In genomic region chr17:1957037-1957436, GRCh38 we compare ENCODE assay signal across 27 cellular contexts.
DNase-seq lines count a peak whose midpoint lies in the region; ATAC-seq and TF ChIP-seq lines count a peak whose summit lies in the region.
"Had no signal": no experiment of that assay in that cellular context is flagged by ENCODE, and none has a peak within 500 bp of the region (broad histone marks: within the 10 kb centered on the region; RNA-seq: fewer than 3 reads in every experiment).

No MANE protein-coding gene starts in this region.

- H3F3A ChIP-seq in smooth muscle cell (ENCODE audit: low read depth): no peaks in the 10 kb centered on the region

- peaks cover 18% of the 10 kb centered on the region for H3K4me1 Mint-ChIP-seq in HFFc6 (ENCODE audit: low read depth)
- H3K4me1 Mint-ChIP-seq: activated naive CD8-positive, alpha-beta T cell treated with anti-CD3 and anti-CD28 coated beads, Interleukin-2, amount 50 U/mL, for 24 hours; IgD-negative memory B cell; stimulated activated naive B cell treated with anti-CD40 and anti-IgM and Interleukin-4, amounts not matched to agents 10 μg/mL and 1 μg/mL and 100 μg/mL, for 72 hours had no signal

- no peaks in the 10 kb centered on the region for H3K36me3 ChIP-seq in BLaER1
- no peaks in the 10 kb centered on the region for H3K36me3 ChIP-seq in osteoblast (ENCODE audit: insufficient read depth, low read length)
- no peaks in the 10 kb centered on the region for H3K36me3 ChIP-seq in smooth muscle cell (ENCODE audit: low read depth)
- H3K36me3 ChIP-seq: HAP-1, ovary, SJCRH30 had no signal

- H3K27me3 ChIP-seq in BLaER1 (no peaks in the 10 kb centered on the region), osteoblast (ENCODE audit: insufficient read depth, low read length) (no peaks in the 10 kb centered on the region), smooth muscle cell (ENCODE audit: low read depth) (no peaks in the 10 kb centered on the region)
- H3K27me3 ChIP-seq: ovary, SJCRH30 had no signal

- H3K27ac ChIP-seq in BLaER1 (no peak overlapping the region), osteoblast (ENCODE audit: low read depth, low read length) (no peak overlapping the region), smooth muscle cell (ENCODE audit: low read depth) (no peak overlapping the region)
- H3K27ac ChIP-seq: ovary, SJCRH30, VCaP had no signal

- DNase-seq in HFFc6: peak; percentile 18
- DNase-seq in astrocyte of the hippocampus (ENCODE audit: low read depth, low spot score): peak; percentile 51
- peak; percentile 69 for DNase-seq in osteoblast (ENCODE audit: insufficient read length, low spot score, missing footprints)
- no peak for DNase-seq in smooth muscle cell (lab: John Stamatoyannopoulos, UW; ENCODE audit: unreplicated experiment)
- DNase-seq in iPS-NIHi7 (ENCODE audit: extremely low spot score): no peak
- DNase-seq in DMS79 (lab: John Stamatoyannopoulos, UW): no peak
- DNase-seq: activated CD8-positive, alpha-beta memory T cell treated with anti-CD3 and anti-CD28 coated beads, Interleukin-2, amount 50 U/mL, for 4 hours; activated effector memory CD4-positive, alpha-beta T cell treated with anti-CD3 and anti-CD28 coated beads, Interleukin-2, amount 50 U/mL, for 16 hours; activated naive CD8-positive, alpha-beta T cell treated with anti-CD3 and anti-CD28 coated beads, Interleukin-2, amount 50 U/mL, for 24 hours; COR-L47; dermis blood vessel endothelial cell; hippocampal formation; MM.1S; NCI-H1436; NCI-H345; NCI-H82; OCI-M1; ovary; SJCRH30; stimulated activated CD4-positive, alpha-beta T cell treated with anti-CD3 and anti-CD28 coated beads, Interleukin-2, amount 100 ng/mL, for 24 hours; stimulated activated naive B cell treated with anti-CD40 and anti-IgM and Interleukin-4, amounts not matched to agents 10 μg/mL and 1 μg/mL and 100 μg/mL, for 72 hours; T-helper 17 cell had no signal

- H3K9ac ChIP-seq in BLaER1: no peak overlapping the region
- no peak overlapping the region for H3K9ac ChIP-seq in smooth muscle cell (ENCODE audit: low read depth)

- H2AFZ ChIP-seq in osteoblast (ENCODE audit: low read length): no peak overlapping the region
- H2AFZ ChIP-seq in smooth muscle cell (ENCODE audit: low read depth): no peak overlapping the region

- H3K79me2 ChIP-seq in osteoblast (ENCODE audit: insufficient read depth, low read length) (no peaks in the 10 kb centered on the region), smooth muscle cell (ENCODE audit: low read depth) (no peaks in the 10 kb centered on the region)

- H3K4me3 ChIP-seq in BLaER1: no peak overlapping the region
- no peak overlapping the region for H3K4me3 ChIP-seq in osteoblast (ENCODE audit: insufficient read depth, low read length)
- H3K4me3 ChIP-seq in smooth muscle cell: no peak overlapping the region
- H3K4me3 ChIP-seq: HAP-1, ovary, SJCRH30 had no signal

- no peak for ATAC-seq in HG02852 (IDR thresholded peaks at IDR 0.05; ENCODE audit: unreplicated experiment)
- ATAC-seq: activated naive CD8-positive, alpha-beta T cell treated with anti-CD3 and anti-CD28 coated beads, Interleukin-2, amount 50 U/mL, for 24 hours; stimulated activated naive B cell treated with anti-CD40 and anti-IgM and Interleukin-4, amounts not matched to agents 10 μg/mL and 1 μg/mL and 100 μg/mL, for 72 hours; T-helper 17 cell had no signal

- H3K36me3 Mint-ChIP-seq in HFFc6 (ENCODE audit: low read depth): no peaks in the 10 kb centered on the region
- H3K36me3 Mint-ChIP-seq: stimulated activated naive B cell treated with anti-CD40 and anti-IgM and Interleukin-4, amounts not matched to agents 10 μg/mL and 1 μg/mL and 100 μg/mL, for 72 hours had no signal

- peaks cover 62% of the 10 kb centered on the region for H3K4me1 ChIP-seq in BLaER1
- peaks cover 3% of the 10 kb centered on the region for H3K4me1 ChIP-seq in osteoblast (ENCODE audit: insufficient read depth, low read length)
- H3K4me1 ChIP-seq in smooth muscle cell (ENCODE audit: low read depth): peaks cover 12% of the 10 kb centered on the region

- no peak overlapping the region for H3K4me3 Mint-ChIP-seq in HFFc6
- H3K4me3 Mint-ChIP-seq: activated naive CD8-positive, alpha-beta T cell treated with anti-CD3 and anti-CD28 coated beads, Interleukin-2, amount 50 U/mL, for 24 hours; IgD-negative memory B cell; stimulated activated naive B cell treated with anti-CD40 and anti-IgM and Interleukin-4, amounts not matched to agents 10 μg/mL and 1 μg/mL and 100 μg/mL, for 72 hours; T-helper 17 cell had no signal

- H3K27me3 Mint-ChIP-seq in HFFc6 (ENCODE audit: insufficient read depth): peaks cover 13% of the 10 kb centered on the region
- H3K27me3 Mint-ChIP-seq: activated naive CD8-positive, alpha-beta T cell treated with anti-CD3 and anti-CD28 coated beads, Interleukin-2, amount 50 U/mL, for 24 hours had no signal

- H3K27ac Mint-ChIP-seq in HFFc6: no peak overlapping the region
- H3K27ac Mint-ChIP-seq: activated naive CD8-positive, alpha-beta T cell treated with anti-CD3 and anti-CD28 coated beads, Interleukin-2, amount 50 U/mL, for 24 hours; IgD-negative memory B cell; stimulated activated naive B cell treated with anti-CD40 and anti-IgM and Interleukin-4, amounts not matched to agents 10 μg/mL and 1 μg/mL and 100 μg/mL, for 72 hours; T-helper 17 cell had no signal

- 55% methylated on average over 6 of the region's 6 CpGs for WGBS in smooth muscle cell (ENCODE audit: low lambda C conversion rate)

- H3K9me3 Mint-ChIP-seq in HFFc6: no peaks in the 10 kb centered on the region
- H3K9me3 Mint-ChIP-seq: activated naive CD8-positive, alpha-beta T cell treated with anti-CD3 and anti-CD28 coated beads, Interleukin-2, amount 50 U/mL, for 24 hours; IgD-negative memory B cell; stimulated activated naive B cell treated with anti-CD40 and anti-IgM and Interleukin-4, amounts not matched to agents 10 μg/mL and 1 μg/mL and 100 μg/mL, for 72 hours had no signal

- H4K20me1 ChIP-seq in BLaER1 (0 out of 2 replicates have a peak, but pooled peaks cover 8% of the 10 kb centered on the region), osteoblast (ENCODE audit: insufficient read depth, low read length) (no peaks in the 10 kb centered on the region), smooth muscle cell (ENCODE audit: low read depth) (no peaks in the 10 kb centered on the region)

- no peak for TF ChIP-seq CTCF in HFFc6 (IDR thresholded peaks at IDR 0.05)
- TF ChIP-seq CTCF in osteoblast (IDR thresholded peaks at IDR 0.05; ENCODE audit: extremely low read depth, low read depth, low read length): no peak
- TF ChIP-seq CTCF in smooth muscle cell (IDR thresholded peaks at IDR 0.05; ENCODE audit: borderline replicate concordance, insufficient read depth, poor library complexity, severe bottlenecking): no peak

- no peaks in the 10 kb centered on the region for H3K9me3 ChIP-seq in BLaER1
- H3K9me3 ChIP-seq in osteoblast (ENCODE audit: low read depth, low read length): no peaks in the 10 kb centered on the region
- H3K9me3 ChIP-seq in smooth muscle cell (replicated peaks; ENCODE audit: low read depth): no peaks in the 10 kb centered on the region
- H3K9me3 ChIP-seq: HAP-1, ovary, SJCRH30 had no signal

- H3K4me2 ChIP-seq in BLaER1: peak overlapping the region; percentile 79
- no peak overlapping the region for H3K4me2 ChIP-seq in osteoblast (ENCODE audit: insufficient read depth, low read length)
- no peak overlapping the region for H3K4me2 ChIP-seq in smooth muscle cell

Comparison
In these comparisons a context has a peak if more than half of its experiments do, and no peak if none do; other contexts are left out.
1. DNase-seq: peak in HFFc6 (single experiment), astrocyte of the hippocampus (single experiment) and osteoblast (single experiment); none in smooth muscle cell (single experiment), iPS-NIHi7 (single experiment) and DMS79 (single experiment).